12 cellular contexts compared by ENCODE assay signal in the genomic region with DNA sequence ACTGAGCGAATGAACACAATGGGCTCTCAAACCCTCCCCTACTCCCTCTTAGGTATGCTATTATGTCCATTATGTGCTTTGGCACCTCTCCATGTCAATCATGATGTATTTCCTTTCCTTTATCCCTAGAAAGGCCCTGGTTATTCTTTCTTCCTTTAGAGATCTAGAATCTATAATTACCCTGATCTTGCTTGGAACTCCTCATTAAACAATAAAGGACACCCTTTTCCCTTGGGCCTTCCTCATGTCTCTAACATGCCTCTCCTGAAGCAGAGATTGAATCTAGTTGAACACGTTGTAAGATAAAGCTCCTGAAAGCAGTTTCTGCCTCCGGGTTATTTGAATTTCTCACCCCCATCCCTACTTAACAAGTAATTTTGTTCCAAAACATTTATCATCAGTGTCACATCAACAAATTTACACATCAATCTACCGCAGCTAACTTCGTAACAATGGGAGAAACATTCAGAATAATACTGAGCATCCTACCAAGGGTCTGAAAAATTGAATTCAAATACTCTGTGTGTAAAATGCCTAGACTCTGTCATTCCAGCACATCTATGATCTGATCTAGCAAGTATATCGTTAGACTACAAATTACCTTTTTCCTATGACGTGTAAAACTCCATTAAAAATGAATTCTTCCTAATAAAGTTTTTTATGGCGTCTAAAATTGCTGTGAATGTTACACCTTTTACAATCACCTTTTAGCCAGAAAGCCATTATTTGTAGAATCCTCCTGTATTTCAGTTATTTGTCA.
DNase-seq lines count a peak whose midpoint lies in the region; ATAC-seq and TF ChIP-seq lines count a peak whose summit lies in the region.
"Had no signal": no experiment of that assay in that cellular context is flagged by ENCODE, and none has a peak within 500 bp of the region (broad histone marks: within the 10 kb centered on the region; RNA-seq: fewer than 3 reads in every experiment).

No MANE protein-coding gene starts in this region.

- ATAC-seq in GM19035 (IDR thresholded peaks at IDR 0.05; ENCODE audit: unreplicated experiment), result no peak
- no peak for ATAC-seq in HG03175 (IDR thresholded peaks at IDR 0.05; ENCODE audit: unreplicated experiment)
- ATAC-seq: activated naive CD4-positive, alpha-beta T cell treated with anti-CD3 and anti-CD28 coated beads, Interleukin-2, amount 50 U/mL, for 72 hours had no signal

- no peaks in the 10 kb centered on the region; the same call in 1 of the 2 replicates for H3K4me1 ChIP-seq in ES-I3 (ENCODE audit: insufficient read depth, low read length)
- peaks cover 2% of the 10 kb centered on the region for H3K4me1 ChIP-seq in iPS-15b (ENCODE audit: control insufficient read depth, insufficient read depth, low read length)

- peak overlapping the region; percentile 82 for H3K9ac ChIP-seq in ES-I3 (ENCODE audit: low read depth, low read length)
- peak overlapping the region; percentile 47 for H3K9ac ChIP-seq in iPS-15b (ENCODE audit: low read depth, low read length)

- H3K27me3 ChIP-seq in iPS-15b (ENCODE audit: control insufficient read depth, insufficient read depth, low read length), result no peaks in the 10 kb centered on the region

- H3K9me3 ChIP-seq in ES-I3 (ENCODE audit: control insufficient read depth, insufficient read depth, low read length) (no peaks in the 10 kb centered on the region), iPS-15b (ENCODE audit: control insufficient read depth, insufficient read depth, low read length) (no peaks in the 10 kb centered on the region)

- H3K36me3 ChIP-seq in ES-I3 (ENCODE audit: insufficient read depth, low read length), result no peaks in the 10 kb centered on the region
- H3K36me3 ChIP-seq in iPS-15b (ENCODE audit: control insufficient read depth, insufficient read depth, low read length), result no peaks in the 10 kb centered on the region
- H3K36me3 ChIP-seq: esophagus squamous epithelium had no signal

- H3K4me3 ChIP-seq in LNCaP clone FGC (ENCODE audit: low read depth, low read length) (no peak overlapping the region), iPS-15b (ENCODE audit: low read depth, low read length) (peak overlapping the region; percentile 76)
- H3K4me3 ChIP-seq: esophagus squamous epithelium, smooth muscle cell had no signal

- no peak for TF ChIP-seq CTCF in LNCaP clone FGC (IDR thresholded peaks at IDR 0.05; ENCODE audit: control insufficient read depth, extremely low read depth, insufficient read depth)

- DNase-seq in LNCaP clone FGC (ENCODE audit: low read depth), result peak; percentile 28
- DNase-seq in NCI-H69 (lab: John Stamatoyannopoulos, UW), result peak; percentile 98
- DNase-seq in HuH-7 (ENCODE audit: low spot score), result no peak
- no peak for DNase-seq in DMS79 (lab: John Stamatoyannopoulos, UW)
- DNase-seq: esophagus squamous epithelium, NCI-H446 treated with DMSO at 0.1 percent for 48 hours had no signal

Comparison
In these comparisons a context has a peak if more than half of its experiments do, and no peak if none do; other contexts are left out.
1. DNase-seq: peak in LNCaP clone FGC (single experiment) and NCI-H69 (single experiment); none in HuH-7 (single experiment) and DMS79 (single experiment).